1 cellular context compared by ENCODE assay signal in the genomic region with DNA sequence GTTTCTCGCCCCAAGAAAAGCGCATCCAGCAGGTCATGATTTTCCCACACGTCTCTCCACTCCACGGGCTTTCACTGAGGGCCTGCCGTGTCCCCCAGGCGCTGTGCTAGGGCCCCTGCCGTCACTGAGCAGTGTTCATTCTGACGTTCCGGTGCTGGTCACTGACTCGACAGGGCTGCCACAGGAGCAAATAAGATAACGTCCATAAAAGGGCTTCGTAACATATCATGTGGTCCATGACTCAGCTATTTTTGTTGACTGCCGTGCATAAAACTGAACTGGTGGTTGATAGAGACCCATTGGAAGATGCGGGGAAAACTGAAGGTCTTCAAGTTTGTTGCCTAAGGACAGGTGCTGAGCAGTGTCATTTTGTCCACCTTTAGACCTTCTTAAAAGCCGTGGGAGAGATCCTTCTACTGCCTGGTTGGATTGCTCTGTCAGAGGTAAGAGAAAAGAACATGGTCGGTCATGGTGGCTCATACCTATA.
TF ChIP-seq lines count a peak whose summit lies in the region.

No MANE protein-coding gene starts in this region.

TF ChIP-seq in K562, 482 proteins besides CTCF, POLR2A, EP300 and RAD21 (continued from another document and continues in another):
- TF ChIP-seq, protein P1, sequence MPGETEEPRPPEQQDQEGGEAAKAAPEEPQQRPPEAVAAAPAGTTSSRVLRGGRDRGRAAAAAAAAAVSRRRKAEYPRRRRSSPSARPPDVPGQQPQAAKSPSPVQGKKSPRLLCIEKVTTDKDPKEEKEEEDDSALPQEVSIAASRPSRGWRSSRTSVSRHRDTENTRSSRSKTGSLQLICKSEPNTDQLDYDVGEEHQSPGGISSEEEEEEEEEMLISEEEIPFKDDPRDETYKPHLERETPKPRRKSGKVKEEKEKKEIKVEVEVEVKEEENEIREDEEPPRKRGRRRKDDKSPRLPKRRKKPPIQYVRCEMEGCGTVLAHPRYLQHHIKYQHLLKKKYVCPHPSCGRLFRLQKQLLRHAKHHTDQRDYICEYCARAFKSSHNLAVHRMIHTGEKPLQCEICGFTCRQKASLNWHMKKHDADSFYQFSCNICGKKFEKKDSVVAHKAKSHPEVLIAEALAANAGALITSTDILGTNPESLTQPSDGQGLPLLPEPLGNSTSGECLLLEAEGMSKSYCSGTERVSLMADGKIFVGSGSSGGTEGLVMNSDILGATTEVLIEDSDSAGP (CRISPR knock-in tag; IDR thresholded peaks at IDR 0.05), result no peak
- TF ChIP-seq KLF16 (IDR thresholded peaks at IDR 0.05) (no peak), NFE2L1 (tag; IDR thresholded peaks at IDR 0.05; ENCODE audit: borderline replicate concordance, low read depth) (peak; percentile 100), GABPB2 (CRISPR knock-in tag; conservative IDR thresholded peaks at IDR 0.05) (peak; percentile 56; the same call in 1 of the 2 replicates), ADNP (tag; IDR thresholded peaks at IDR 0.05) (no peak), TCFL5 (CRISPR knock-in tag; conservative IDR thresholded peaks at IDR 0.05) (0 out of 2 replicates have a peak, but pooled peaks have one; percentile 9), ELF1 (tag; IDR thresholded peaks at IDR 0.05) (no peak), PHF20 (IDR thresholded peaks at IDR 0.05; ENCODE audit: partially characterized antibody) (no peak), ZSCAN32 (CRISPR knock-in tag; IDR thresholded peaks at IDR 0.05) (no peak), SMARCB1 (IDR thresholded peaks at IDR 0.05; ENCODE audit: insufficient read length, low read depth) (no peak), TEAD2 (tag; IDR thresholded peaks at IDR 0.05) (no peak), ZNF347 (CRISPR knock-in tag; IDR thresholded peaks at IDR 0.05; ENCODE audit: low read depth) (no peak), ZNF76 (CRISPR knock-in tag; IDR thresholded peaks at IDR 0.05; ENCODE audit: borderline replicate concordance) (peak; percentile 16; the same call in 1 of the 2 replicates), DMBX1 (CRISPR knock-in tag; IDR thresholded peaks at IDR 0.05; ENCODE audit: borderline replicate concordance) (peak; percentile 88), ZNF197 (CRISPR knock-in tag; IDR thresholded peaks at IDR 0.05; ENCODE audit: low read depth) (0 out of 2 replicates have a peak, but pooled peaks have one; percentile 43)
- TF ChIP-seq, protein P2, sequence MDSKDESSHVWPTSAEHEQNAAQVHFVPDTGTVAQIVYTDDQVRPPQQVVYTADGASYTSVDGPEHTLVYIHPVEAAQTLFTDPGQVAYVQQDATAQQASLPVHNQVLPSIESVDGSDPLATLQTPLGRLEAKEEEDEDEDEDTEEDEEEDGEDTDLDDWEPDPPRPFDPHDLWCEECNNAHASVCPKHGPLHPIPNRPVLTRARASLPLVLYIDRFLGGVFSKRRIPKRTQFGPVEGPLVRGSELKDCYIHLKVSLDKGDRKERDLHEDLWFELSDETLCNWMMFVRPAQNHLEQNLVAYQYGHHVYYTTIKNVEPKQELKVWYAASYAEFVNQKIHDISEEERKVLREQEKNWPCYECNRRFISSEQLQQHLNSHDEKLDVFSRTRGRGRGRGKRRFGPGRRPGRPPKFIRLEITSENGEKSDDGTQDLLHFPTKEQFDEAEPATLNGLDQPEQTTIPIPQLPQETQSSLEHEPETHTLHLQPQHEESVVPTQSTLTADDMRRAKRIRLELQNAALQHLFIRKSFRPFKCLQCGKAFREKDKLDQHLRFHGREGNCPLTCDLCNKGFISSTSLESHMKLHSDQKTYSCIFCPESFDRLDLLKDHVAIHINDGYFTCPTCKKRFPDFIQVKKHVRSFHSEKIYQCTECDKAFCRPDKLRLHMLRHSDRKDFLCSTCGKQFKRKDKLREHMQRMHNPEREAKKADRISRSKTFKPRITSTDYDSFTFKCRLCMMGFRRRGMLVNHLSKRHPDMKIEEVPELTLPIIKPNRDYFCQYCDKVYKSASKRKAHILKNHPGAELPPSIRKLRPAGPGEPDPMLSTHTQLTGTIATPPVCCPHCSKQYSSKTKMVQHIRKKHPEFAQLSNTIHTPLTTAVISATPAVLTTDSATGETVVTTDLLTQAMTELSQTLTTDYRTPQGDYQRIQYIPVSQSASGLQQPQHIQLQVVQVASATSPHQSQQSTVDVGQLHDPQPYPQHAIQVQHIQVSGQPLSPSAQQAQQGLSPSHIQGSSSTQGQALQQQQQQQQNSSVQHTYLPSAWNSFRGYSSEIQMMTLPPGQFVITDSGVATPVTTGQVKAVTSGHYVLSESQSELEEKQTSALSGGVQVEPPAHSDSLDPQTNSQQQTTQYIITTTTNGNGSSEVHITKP (IDR thresholded peaks at IDR 0.05; ENCODE audit: partially characterized antibody), result peak; percentile 77
- TF ChIP-seq, protein P3, sequence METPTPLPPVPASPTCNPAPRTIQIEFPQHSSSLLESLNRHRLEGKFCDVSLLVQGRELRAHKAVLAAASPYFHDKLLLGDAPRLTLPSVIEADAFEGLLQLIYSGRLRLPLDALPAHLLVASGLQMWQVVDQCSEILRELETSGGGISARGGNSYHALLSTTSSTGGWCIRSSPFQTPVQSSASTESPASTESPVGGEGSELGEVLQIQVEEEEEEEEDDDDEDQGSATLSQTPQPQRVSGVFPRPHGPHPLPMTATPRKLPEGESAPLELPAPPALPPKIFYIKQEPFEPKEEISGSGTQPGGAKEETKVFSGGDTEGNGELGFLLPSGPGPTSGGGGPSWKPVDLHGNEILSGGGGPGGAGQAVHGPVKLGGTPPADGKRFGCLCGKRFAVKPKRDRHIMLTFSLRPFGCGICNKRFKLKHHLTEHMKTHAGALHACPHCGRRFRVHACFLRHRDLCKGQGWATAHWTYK (CRISPR knock-in tag; IDR thresholded peaks at IDR 0.05), result peak; percentile 81; the same call in 1 of the 2 replicates
- TF ChIP-seq, protein P4, sequence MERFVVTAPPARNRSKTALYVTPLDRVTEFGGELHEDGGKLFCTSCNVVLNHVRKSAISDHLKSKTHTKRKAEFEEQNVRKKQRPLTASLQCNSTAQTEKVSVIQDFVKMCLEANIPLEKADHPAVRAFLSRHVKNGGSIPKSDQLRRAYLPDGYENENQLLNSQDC (CRISPR knock-in tag; IDR thresholded peaks at IDR 0.05), result 0 out of 2 replicates have a peak, but pooled peaks have one; percentile 54
- TF ChIP-seq, protein P5, sequence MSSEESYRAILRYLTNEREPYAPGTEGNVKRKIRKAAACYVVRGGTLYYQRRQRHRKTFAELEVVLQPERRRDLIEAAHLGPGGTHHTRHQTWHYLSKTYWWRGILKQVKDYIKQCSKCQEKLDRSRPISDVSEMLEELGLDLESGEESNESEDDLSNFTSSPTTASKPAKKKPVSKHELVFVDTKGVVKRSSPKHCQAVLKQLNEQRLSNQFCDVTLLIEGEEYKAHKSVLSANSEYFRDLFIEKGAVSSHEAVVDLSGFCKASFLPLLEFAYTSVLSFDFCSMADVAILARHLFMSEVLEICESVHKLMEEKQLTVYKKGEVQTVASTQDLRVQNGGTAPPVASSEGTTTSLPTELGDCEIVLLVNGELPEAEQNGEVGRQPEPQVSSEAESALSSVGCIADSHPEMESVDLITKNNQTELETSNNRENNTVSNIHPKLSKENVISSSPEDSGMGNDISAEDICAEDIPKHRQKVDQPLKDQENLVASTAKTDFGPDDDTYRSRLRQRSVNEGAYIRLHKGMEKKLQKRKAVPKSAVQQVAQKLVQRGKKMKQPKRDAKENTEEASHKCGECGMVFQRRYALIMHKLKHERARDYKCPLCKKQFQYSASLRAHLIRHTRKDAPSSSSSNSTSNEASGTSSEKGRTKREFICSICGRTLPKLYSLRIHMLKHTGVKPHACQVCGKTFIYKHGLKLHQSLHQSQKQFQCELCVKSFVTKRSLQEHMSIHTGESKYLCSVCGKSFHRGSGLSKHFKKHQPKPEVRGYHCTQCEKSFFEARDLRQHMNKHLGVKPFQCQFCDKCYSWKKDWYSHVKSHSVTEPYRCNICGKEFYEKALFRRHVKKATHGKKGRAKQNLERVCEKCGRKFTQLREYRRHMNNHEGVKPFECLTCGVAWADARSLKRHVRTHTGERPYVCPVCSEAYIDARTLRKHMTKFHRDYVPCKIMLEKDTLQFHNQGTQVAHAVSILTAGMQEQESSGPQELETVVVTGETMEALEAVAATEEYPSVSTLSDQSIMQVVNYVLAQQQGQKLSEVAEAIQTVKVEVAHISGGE (CRISPR knock-in tag; IDR thresholded peaks at IDR 0.05), result peak in 1 of 3 experiments; percentile 64; a peak in 1 of 6 replicates
- TF ChIP-seq, protein P6, sequence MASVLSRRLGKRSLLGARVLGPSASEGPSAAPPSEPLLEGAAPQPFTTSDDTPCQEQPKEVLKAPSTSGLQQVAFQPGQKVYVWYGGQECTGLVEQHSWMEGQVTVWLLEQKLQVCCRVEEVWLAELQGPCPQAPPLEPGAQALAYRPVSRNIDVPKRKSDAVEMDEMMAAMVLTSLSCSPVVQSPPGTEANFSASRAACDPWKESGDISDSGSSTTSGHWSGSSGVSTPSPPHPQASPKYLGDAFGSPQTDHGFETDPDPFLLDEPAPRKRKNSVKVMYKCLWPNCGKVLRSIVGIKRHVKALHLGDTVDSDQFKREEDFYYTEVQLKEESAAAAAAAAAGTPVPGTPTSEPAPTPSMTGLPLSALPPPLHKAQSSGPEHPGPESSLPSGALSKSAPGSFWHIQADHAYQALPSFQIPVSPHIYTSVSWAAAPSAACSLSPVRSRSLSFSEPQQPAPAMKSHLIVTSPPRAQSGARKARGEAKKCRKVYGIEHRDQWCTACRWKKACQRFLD (CRISPR knock-in tag; IDR thresholded peaks at IDR 0.05), result peak; percentile 85
- TF ChIP-seq, protein P7, sequence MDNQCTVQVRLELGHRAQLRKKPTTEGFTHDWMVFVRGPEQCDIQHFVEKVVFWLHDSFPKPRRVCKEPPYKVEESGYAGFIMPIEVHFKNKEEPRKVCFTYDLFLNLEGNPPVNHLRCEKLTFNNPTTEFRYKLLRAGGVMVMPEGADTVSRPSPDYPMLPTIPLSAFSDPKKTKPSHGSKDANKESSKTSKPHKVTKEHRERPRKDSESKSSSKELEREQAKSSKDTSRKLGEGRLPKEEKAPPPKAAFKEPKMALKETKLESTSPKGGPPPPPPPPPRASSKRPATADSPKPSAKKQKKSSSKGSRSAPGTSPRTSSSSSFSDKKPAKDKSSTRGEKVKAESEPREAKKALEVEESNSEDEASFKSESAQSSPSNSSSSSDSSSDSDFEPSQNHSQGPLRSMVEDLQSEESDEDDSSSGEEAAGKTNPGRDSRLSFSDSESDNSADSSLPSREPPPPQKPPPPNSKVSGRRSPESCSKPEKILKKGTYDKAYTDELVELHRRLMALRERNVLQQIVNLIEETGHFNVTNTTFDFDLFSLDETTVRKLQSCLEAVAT (IDR thresholded peaks at IDR 0.05), result no peak
- TF ChIP-seq, protein P8, sequence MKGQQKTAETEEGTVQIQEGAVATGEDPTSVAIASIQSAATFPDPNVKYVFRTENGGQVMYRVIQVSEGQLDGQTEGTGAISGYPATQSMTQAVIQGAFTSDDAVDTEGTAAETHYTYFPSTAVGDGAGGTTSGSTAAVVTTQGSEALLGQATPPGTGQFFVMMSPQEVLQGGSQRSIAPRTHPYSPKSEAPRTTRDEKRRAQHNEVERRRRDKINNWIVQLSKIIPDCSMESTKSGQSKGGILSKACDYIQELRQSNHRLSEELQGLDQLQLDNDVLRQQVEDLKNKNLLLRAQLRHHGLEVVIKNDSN (CRISPR knock-in tag; IDR thresholded peaks at IDR 0.05), result peak; percentile 67
- TF ChIP-seq, protein P9, sequence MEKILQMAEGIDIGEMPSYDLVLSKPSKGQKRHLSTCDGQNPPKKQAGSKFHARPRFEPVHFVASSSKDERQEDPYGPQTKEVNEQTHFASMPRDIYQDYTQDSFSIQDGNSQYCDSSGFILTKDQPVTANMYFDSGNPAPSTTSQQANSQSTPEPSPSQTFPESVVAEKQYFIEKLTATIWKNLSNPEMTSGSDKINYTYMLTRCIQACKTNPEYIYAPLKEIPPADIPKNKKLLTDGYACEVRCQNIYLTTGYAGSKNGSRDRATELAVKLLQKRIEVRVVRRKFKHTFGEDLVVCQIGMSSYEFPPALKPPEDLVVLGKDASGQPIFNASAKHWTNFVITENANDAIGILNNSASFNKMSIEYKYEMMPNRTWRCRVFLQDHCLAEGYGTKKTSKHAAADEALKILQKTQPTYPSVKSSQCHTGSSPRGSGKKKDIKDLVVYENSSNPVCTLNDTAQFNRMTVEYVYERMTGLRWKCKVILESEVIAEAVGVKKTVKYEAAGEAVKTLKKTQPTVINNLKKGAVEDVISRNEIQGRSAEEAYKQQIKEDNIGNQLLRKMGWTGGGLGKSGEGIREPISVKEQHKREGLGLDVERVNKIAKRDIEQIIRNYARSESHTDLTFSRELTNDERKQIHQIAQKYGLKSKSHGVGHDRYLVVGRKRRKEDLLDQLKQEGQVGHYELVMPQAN (IDR thresholded peaks at IDR 0.05; ENCODE audit: borderline replicate concordance), result no peak
- TF ChIP-seq, protein P10, sequence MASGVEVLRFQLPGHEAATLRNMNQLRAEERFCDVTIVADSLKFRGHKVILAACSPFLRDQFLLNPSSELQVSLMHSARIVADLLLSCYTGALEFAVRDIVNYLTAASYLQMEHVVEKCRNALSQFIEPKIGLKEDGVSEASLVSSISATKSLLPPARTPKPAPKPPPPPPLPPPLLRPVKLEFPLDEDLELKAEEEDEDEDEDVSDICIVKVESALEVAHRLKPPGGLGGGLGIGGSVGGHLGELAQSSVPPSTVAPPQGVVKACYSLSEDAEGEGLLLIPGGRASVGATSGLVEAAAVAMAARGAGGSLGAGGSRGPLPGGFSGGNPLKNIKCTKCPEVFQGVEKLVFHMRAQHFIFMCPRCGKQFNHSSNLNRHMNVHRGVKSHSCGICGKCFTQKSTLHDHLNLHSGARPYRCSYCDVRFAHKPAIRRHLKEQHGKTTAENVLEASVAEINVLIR (CRISPR knock-in tag; IDR thresholded peaks at IDR 0.05), result peak; percentile 68
- TF ChIP-seq, protein P11, sequence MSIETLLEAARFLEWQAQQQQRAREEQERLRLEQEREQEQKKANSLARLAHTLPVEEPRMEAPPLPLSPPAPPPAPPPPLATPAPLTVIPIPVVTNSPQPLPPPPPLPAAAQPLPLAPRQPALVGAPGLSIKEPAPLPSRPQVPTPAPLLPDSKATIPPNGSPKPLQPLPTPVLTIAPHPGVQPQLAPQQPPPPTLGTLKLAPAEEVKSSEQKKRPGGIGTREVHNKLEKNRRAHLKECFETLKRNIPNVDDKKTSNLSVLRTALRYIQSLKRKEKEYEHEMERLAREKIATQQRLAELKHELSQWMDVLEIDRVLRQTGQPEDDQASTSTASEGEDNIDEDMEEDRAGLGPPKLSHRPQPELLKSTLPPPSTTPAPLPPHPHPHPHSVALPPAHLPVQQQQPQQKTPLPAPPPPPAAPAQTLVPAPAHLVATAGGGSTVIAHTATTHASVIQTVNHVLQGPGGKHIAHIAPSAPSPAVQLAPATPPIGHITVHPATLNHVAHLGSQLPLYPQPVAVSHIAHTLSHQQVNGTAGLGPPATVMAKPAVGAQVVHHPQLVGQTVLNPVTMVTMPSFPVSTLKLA (conservative IDR thresholded peaks at IDR 0.05), result peak; percentile 50 to 68; a peak in 3 of 4 replicates
- TF ChIP-seq, protein P12, sequence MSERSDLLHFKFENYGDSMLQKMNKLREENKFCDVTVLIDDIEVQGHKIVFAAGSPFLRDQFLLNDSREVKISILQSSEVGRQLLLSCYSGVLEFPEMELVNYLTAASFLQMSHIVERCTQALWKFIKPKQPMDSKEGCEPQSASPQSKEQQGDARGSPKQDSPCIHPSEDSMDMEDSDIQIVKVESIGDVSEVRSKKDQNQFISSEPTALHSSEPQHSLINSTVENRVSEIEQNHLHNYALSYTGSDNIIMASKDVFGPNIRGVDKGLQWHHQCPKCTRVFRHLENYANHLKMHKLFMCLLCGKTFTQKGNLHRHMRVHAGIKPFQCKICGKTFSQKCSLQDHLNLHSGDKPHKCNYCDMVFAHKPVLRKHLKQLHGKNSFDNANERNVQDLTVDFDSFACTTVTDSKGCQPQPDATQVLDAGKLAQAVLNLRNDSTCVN (CRISPR knock-in tag; IDR thresholded peaks at IDR 0.05), result no peak
- TF ChIP-seq, protein P13, sequence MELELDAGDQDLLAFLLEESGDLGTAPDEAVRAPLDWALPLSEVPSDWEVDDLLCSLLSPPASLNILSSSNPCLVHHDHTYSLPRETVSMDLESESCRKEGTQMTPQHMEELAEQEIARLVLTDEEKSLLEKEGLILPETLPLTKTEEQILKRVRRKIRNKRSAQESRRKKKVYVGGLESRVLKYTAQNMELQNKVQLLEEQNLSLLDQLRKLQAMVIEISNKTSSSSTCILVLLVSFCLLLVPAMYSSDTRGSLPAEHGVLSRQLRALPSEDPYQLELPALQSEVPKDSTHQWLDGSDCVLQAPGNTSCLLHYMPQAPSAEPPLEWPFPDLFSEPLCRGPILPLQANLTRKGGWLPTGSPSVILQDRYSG (tag; conservative IDR thresholded peaks at IDR 0.05; ENCODE audit: low read depth), result peak; percentile 80
